1 cellular context compared by ENCODE assay signal in genomic region chr2:55916473-55917049, GRCh38.
TF ChIP-seq lines count a peak whose summit lies in the region.

No MANE protein-coding gene starts in this region.

TF ChIP-seq in PFSK-1, 5 proteins besides CTCF, POLR2A, EP300 and RAD21:
- TF ChIP-seq SIN3A (IDR thresholded peaks at IDR 0.05; ENCODE audit: borderline replicate concordance, insufficient read depth, low read length) (0 out of 2 replicates have a peak, but pooled peaks have one; percentile 39), TAF1 (IDR thresholded peaks at IDR 0.05; ENCODE audit: borderline replicate concordance, insufficient read depth, low read length) (no peak), FOXP2 (optimal IDR thresholded peaks at IDR 0.05; ENCODE audit: borderline replicate concordance, extremely low read depth, extremely low read length, insufficient read depth) (no peak), POLR2AphosphoS5 (IDR thresholded peaks at IDR 0.05; ENCODE audit: low read depth, low read length) (no peak)
- TF ChIP-seq, protein P1, sequence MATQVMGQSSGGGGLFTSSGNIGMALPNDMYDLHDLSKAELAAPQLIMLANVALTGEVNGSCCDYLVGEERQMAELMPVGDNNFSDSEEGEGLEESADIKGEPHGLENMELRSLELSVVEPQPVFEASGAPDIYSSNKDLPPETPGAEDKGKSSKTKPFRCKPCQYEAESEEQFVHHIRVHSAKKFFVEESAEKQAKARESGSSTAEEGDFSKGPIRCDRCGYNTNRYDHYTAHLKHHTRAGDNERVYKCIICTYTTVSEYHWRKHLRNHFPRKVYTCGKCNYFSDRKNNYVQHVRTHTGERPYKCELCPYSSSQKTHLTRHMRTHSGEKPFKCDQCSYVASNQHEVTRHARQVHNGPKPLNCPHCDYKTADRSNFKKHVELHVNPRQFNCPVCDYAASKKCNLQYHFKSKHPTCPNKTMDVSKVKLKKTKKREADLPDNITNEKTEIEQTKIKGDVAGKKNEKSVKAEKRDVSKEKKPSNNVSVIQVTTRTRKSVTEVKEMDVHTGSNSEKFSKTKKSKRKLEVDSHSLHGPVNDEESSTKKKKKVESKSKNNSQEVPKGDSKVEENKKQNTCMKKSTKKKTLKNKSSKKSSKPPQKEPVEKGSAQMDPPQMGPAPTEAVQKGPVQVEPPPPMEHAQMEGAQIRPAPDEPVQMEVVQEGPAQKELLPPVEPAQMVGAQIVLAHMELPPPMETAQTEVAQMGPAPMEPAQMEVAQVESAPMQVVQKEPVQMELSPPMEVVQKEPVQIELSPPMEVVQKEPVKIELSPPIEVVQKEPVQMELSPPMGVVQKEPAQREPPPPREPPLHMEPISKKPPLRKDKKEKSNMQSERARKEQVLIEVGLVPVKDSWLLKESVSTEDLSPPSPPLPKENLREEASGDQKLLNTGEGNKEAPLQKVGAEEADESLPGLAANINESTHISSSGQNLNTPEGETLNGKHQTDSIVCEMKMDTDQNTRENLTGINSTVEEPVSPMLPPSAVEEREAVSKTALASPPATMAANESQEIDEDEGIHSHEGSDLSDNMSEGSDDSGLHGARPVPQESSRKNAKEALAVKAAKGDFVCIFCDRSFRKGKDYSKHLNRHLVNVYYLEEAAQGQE (IDR thresholded peaks at IDR 0.05; ENCODE audit: insufficient read depth in 1 of 2, low read depth in 2 of 2, low read length in 2 of 2): no peak
TF ChIP-seq in PFSK-1: peak in this region for 1.
